1 cellular context compared by ENCODE assay signal in the genomic region with DNA sequence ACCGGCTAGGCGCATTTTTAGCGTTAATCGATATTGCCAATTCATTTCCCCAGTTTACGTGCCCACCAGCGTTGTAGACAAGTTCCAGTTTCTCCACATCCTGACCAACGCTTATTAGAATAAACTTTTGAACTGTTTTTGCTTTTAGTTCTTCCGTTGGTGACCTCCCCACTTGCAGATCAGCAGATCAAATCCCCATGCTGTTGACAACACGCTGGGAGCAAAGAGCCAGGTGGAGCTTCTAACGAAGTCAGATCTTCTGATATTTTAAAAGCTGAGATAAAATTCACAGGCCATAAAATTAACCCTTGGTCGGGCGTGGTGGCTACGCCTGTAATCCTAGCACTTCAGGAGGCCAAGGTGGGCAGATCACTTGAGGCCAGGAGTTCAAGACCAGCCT.
TF ChIP-seq lines count a peak whose summit lies in the region.

No MANE protein-coding gene starts in this region.

TF ChIP-seq in WTC11, 78 proteins besides CTCF, POLR2A, EP300 and RAD21 (continued from another document):
- TF ChIP-seq, protein P1, sequence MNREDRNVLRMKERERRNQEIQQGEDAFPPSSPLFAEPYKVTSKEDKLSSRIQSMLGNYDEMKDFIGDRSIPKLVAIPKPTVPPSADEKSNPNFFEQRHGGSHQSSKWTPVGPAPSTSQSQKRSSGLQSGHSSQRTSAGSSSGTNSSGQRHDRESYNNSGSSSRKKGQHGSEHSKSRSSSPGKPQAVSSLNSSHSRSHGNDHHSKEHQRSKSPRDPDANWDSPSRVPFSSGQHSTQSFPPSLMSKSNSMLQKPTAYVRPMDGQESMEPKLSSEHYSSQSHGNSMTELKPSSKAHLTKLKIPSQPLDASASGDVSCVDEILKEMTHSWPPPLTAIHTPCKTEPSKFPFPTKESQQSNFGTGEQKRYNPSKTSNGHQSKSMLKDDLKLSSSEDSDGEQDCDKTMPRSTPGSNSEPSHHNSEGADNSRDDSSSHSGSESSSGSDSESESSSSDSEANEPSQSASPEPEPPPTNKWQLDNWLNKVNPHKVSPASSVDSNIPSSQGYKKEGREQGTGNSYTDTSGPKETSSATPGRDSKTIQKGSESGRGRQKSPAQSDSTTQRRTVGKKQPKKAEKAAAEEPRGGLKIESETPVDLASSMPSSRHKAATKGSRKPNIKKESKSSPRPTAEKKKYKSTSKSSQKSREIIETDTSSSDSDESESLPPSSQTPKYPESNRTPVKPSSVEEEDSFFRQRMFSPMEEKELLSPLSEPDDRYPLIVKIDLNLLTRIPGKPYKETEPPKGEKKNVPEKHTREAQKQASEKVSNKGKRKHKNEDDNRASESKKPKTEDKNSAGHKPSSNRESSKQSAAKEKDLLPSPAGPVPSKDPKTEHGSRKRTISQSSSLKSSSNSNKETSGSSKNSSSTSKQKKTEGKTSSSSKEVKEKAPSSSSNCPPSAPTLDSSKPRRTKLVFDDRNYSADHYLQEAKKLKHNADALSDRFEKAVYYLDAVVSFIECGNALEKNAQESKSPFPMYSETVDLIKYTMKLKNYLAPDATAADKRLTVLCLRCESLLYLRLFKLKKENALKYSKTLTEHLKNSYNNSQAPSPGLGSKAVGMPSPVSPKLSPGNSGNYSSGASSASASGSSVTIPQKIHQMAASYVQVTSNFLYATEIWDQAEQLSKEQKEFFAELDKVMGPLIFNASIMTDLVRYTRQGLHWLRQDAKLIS (CRISPR knock-in tag; IDR thresholded peaks at IDR 0.05; ENCODE audit: borderline replicate concordance): no peak
